In genomic region chr17:75049057-75049456, GRCh38 we compare ENCODE assay signal across 12 cellular contexts.
DNase-seq lines count a peak whose midpoint lies in the region; TF ChIP-seq lines count a peak whose summit lies in the region.
"Had no signal": no experiment of that assay in that cellular context is flagged by ENCODE, and none has a peak within 500 bp of the region (broad histone marks: within the 10 kb centered on the region; RNA-seq: fewer than 3 reads in every experiment).

No MANE protein-coding gene starts in this region.

- H3K4me1 Mint-ChIP-seq in nephron progenitor cell = peaks cover 44% of the 10 kb centered on the region

- no peak overlapping the region for H3K27ac ChIP-seq in BLaER1 treated with 17β-estradiol and CSF1 and Interleukin-3, amounts not matched to agents 10 nM and 100 nM
- H3K27ac ChIP-seq in KMS-11 (no peak overlapping the region), cingulate gyrus (ENCODE audit: low read depth, low read length) (peak overlapping the region; percentile 69)
- H3K27ac ChIP-seq: Peyer's patch had no signal

- H3K27me3 Mint-ChIP-seq in nephron progenitor cell (ENCODE audit: low read depth, poor library complexity) = peaks cover 11% of the 10 kb centered on the region

- peaks cover 39 to 52% (median 46%) of the 10 kb centered on the region in 11 experiments for H3K36me3 ChIP-seq in BLaER1 treated with 17β-estradiol and CSF1 and Interleukin-3, amounts not matched to agents 10 nM and 100 nM
- peaks cover 6% of the 10 kb centered on the region; the same call in 1 of the 2 replicates for H3K36me3 ChIP-seq in KMS-11 (ENCODE audit: insufficient read depth)

- DNase-seq in nephron progenitor cell = no peak
- no peak for DNase-seq in RKO (ENCODE audit: low spot score)
- DNase-seq in stimulated activated CD8-positive, alpha-beta memory T cell treated with anti-CD3 and anti-CD28 coated beads, Interleukin-4, amount 100 ng/mL, for 48 hours = no peak
- no peak for DNase-seq in GM10248 (ENCODE audit: extremely low spot score)
- DNase-seq in NK-92 (lab: John Stamatoyannopoulos, UW; ENCODE audit: unreplicated experiment) = no peak
- DNase-seq: KG1, upper lobe of right lung had no signal

- H3K4me3 ChIP-seq in BLaER1 treated with 17β-estradiol and CSF1 and Interleukin-3, amounts not matched to agents 10 nM and 100 nM = no peak overlapping the region
- no peak overlapping the region for H3K4me3 ChIP-seq in KMS-11 (IDR thresholded peaks at IDR 0.05; ENCODE audit: insufficient read depth, low read depth, low read length)
- H3K4me3 ChIP-seq: Peyer's patch had no signal

- peak overlapping the region; percentile 96 for H3K4me3 Mint-ChIP-seq in nephron progenitor cell

- no peak overlapping the region for H2AFZ ChIP-seq in KMS-11 (ENCODE audit: low read depth)

- peak overlapping the region; percentile 12 to 99 (median 96); a peak in 19 of 22 replicates for H3K4me2 ChIP-seq in BLaER1 treated with 17β-estradiol and CSF1 and Interleukin-3, amounts not matched to agents 10 nM and 100 nM
- peak overlapping the region; percentile 59; the same call in 1 of the 2 replicates for H3K4me2 ChIP-seq in KMS-11

- TF ChIP-seq CTCF in KMS-11 (conservative IDR thresholded peaks at IDR 0.05; ENCODE audit: low read depth, low read length) (no peak), nephron progenitor cell (IDR thresholded peaks at IDR 0.05) (no peak), GM10248 (IDR thresholded peaks at IDR 0.05; ENCODE audit: control extremely low read depth, extremely low read depth, low read depth, missing control alignments) (no peak)

- peaks cover 32% of the 10 kb centered on the region; the same call in 1 of the 2 replicates for H3K79me2 ChIP-seq in KMS-11 (ENCODE audit: insufficient read depth, low read depth)

- H3K4me1 ChIP-seq in BLaER1 treated with 17β-estradiol and CSF1 and Interleukin-3, amounts not matched to agents 10 nM and 100 nM = peaks cover 18 to 38% (median 27%) of the 10 kb centered on the region in 10 experiments
- H3K4me1 ChIP-seq in KMS-11 (ENCODE audit: low read depth, poor library complexity, severe bottlenecking) = peaks cover 30% of the 10 kb centered on the region

- H3K27ac Mint-ChIP-seq in nephron progenitor cell = no peak overlapping the region

- peaks cover 40% of the 10 kb centered on the region for H3K36me3 Mint-ChIP-seq in nephron progenitor cell (ENCODE audit: low read depth)

- peaks cover 0 to 5% (median 0%) of the 10 kb centered on the region in 11 experiments; a peak in 3 of 22 replicates for H4K20me1 ChIP-seq in BLaER1 treated with 17β-estradiol and CSF1 and Interleukin-3, amounts not matched to agents 10 nM and 100 nM
- H4K20me1 ChIP-seq in KMS-11 (ENCODE audit: insufficient read depth) = no peaks in the 10 kb centered on the region

- POLR2A ChIA-PET in GM10248 (lab: Yijun Ruan, JAX) = no interaction called here

- no peaks in the 10 kb centered on the region for H3K9me3 ChIP-seq in BLaER1 treated with 17β-estradiol and CSF1 and Interleukin-3, amounts not matched to agents 10 nM and 100 nM (replicated peaks in 1 of 11)
- H3K9me3 ChIP-seq: HAP-1, Peyer's patch, upper lobe of right lung had no signal

- no peaks in the 10 kb centered on the region for H3K27me3 ChIP-seq in BLaER1 treated with 17β-estradiol and CSF1 and Interleukin-3, amounts not matched to agents 10 nM and 100 nM
- H3K27me3 ChIP-seq in KMS-11 (ENCODE audit: insufficient read depth, low read depth) = no peaks in the 10 kb centered on the region
- H3K27me3 ChIP-seq: Peyer's patch, upper lobe of right lung had no signal

- peak overlapping the region in 7 of 11 experiments; percentile 8 to 94 (median 92); a peak in 7 of 22 replicates for H3K9ac ChIP-seq in BLaER1 treated with 17β-estradiol and CSF1 and Interleukin-3, amounts not matched to agents 10 nM and 100 nM
- no peak overlapping the region for H3K9ac ChIP-seq in KMS-11

- no peaks in the 10 kb centered on the region for H3K9me3 Mint-ChIP-seq in nephron progenitor cell

- CTCF ChIA-PET in GM10248 (lab: Yijun Ruan, JAX) = interaction anchor here (0.9 to 2.9 kb wide), 10 partner anchors 8 to 153 kb away, joined by 3 to 13 read pairs (median 4); partner anchors contain the start of gene NT5C
